ENCODE assay signal across 8 cellular contexts in the genomic region with DNA sequence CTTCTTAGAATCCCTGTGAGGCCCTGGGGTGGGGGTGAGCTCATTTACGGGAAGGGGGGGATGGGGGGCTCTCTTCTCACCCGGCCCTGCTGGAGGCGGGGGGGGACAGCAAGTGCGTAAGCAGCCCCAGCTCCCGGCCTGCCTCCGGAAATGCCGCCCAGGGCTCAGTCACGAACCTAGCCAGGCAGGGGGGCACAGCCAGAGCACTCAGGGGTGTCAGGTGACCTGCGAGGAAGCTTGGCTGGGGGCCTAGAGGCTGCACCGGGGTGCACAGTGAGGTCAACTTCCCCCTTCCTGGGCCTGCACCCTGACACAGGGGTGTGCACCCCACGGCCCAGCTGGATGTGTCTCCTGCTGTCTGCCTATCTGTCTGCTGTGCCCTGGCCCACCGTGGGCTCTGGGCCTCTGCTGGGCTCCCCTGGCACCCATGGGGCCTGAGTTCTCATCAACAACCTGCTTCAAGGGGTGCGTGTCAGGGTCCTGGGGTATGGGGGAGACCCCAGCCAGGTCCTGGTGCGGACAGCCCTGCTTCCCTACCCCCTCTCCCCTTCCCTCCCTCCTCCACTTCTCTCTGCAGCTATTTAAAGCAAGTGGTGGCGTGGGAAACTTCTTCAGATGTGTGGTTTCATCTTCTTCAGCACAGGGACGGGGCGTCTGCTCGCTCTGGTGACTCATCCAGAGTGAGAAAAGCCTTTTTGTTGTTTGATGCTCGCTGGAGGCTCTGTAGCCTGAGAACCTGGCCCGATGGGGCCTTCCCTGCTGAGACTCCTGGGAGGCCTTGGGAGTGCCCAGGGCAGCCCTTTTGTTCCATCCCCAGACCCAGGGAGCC.
DNase-seq lines count a peak whose midpoint lies in the region; ATAC-seq and TF ChIP-seq lines count a peak whose summit lies in the region.

No MANE protein-coding gene starts in this region.

- peak overlapping the region; percentile 87 to 92 (median 92) for H3K27ac ChIP-seq in Peyer's patch
- H3K27ac ChIP-seq in foreskin keratinocyte, result peak overlapping the region; percentile 93
- H3K27ac ChIP-seq in trophoblast cell (ENCODE audit: low read depth, low read length), result no peak overlapping the region
- H3K27ac ChIP-seq in transverse colon, result peak overlapping the region; percentile 67 to 85 (median 78)

- H3K4me2 ChIP-seq in trophoblast cell (ENCODE audit: low read length), result no peak overlapping the region

- H3K79me2 ChIP-seq in trophoblast cell (ENCODE audit: control insufficient read depth, insufficient read depth, low read length, poor library complexity), result no peaks in the 10 kb centered on the region

- ATAC-seq in HG03045 (IDR thresholded peaks at IDR 0.05; ENCODE audit: unreplicated experiment) (peak; percentile 71), foreskin keratinocyte (peak; percentile 82)

- intact Hi-C loops in transverse colon (cut with DNase I; ENCODE audit: low total_unique reads), result no loop called here

- no CpG with 5 or more reads among the region's 20 CpGs for WGBS in trophoblast cell (ENCODE audit: extremely low coverage, insufficient coverage, insufficient read length)
- 29% methylated on average over 14 of the region's 20 CpGs; no CpG with 5 or more reads in 1 of the 2 donors for WGBS in transverse colon (ENCODE audit: low coverage in 1 of 2), 2 donors

- peak; percentile 24 for TF ChIP-seq EP300 in transverse colon (IDR thresholded peaks at IDR 0.05; ENCODE audit: low read depth)

- H3K27me3 ChIP-seq in Peyer's patch (no peaks in the 10 kb centered on the region), foreskin keratinocyte (no peaks in the 10 kb centered on the region), trophoblast cell (ENCODE audit: insufficient read depth, low read length) (no peaks in the 10 kb centered on the region), transverse colon (no peaks in the 10 kb centered on the region)

- in situ Hi-C loops in transverse colon (cut with MboI; ENCODE audit: low pct_ligation_motif_present in 1 of 4, low pct_unique_long_range_greater_than_20kb in 1 of 4, low sequenced_read_pairs in 3 of 4), result no loop called here

- peak overlapping the region; percentile 16 for H4K91ac ChIP-seq in trophoblast cell (ENCODE audit: low read depth, low read length)

- H3K18ac ChIP-seq in trophoblast cell (ENCODE audit: low read length), result peak overlapping the region; percentile 32

- DNase-seq in NCI-H1417 (lab: John Stamatoyannopoulos, UW) (peak; percentile 17 to 62 (median 39)), NCI-H1417 treated with DMSO at 0.1 percent for 48 hours (lab: John Stamatoyannopoulos, UW) (no peak), Peyer's patch (peak; percentile 69 to 98 (median 98)), foreskin keratinocyte (peak; percentile 72 to 86), trophoblast cell (peak; percentile 34 to 46), transverse colon (peak; percentile 88)
- peak; percentile 85 to 90 for DNase-seq in activated T-helper 1 cell treated with anti-CD3 and anti-CD28 coated beads, Interleukin-2, amount 50 U/mL, for 16 hours (ENCODE audit: low read depth in 1 of 2, low spot score in 1 of 2)

- peaks cover 4% of the 10 kb centered on the region for H3K79me1 ChIP-seq in trophoblast cell (ENCODE audit: low read length)

- TF ChIP-seq CTCF in Peyer's patch (IDR thresholded peaks at IDR 0.05), result peak in 1 of 6 experiments; percentile 2
- no peak for TF ChIP-seq CTCF in foreskin keratinocyte (conservative IDR thresholded peaks at IDR 0.05)
- TF ChIP-seq CTCF in transverse colon (IDR thresholded peaks at IDR 0.05), result no peak

- peak; percentile 20 to 35 for TF ChIP-seq POLR2A in Peyer's patch (IDR thresholded peaks at IDR 0.05)
- TF ChIP-seq POLR2A in transverse colon (IDR thresholded peaks at IDR 0.05), result peak; percentile 49

- no peak overlapping the region for H4K8ac ChIP-seq in trophoblast cell (ENCODE audit: low read depth, low read length)

- H3K36me3 ChIP-seq in Peyer's patch (no peaks in the 10 kb centered on the region), trophoblast cell (ENCODE audit: control insufficient read depth in 1 of 2, insufficient read depth in 2 of 2, low read length in 2 of 2) (no peaks in the 10 kb centered on the region), transverse colon (no peaks in the 10 kb centered on the region)

- H3K9me3 ChIP-seq in Peyer's patch, result no peaks in the 10 kb centered on the region
- H3K9me3 ChIP-seq in trophoblast cell (ENCODE audit: insufficient read depth, low read depth, low read length), result peaks cover 3% of the 10 kb centered on the region
- no peaks in the 10 kb centered on the region for H3K9me3 ChIP-seq in transverse colon

- H3K4me1 ChIP-seq in Peyer's patch (peaks cover 0 to 53% (median 35%) of the 10 kb centered on the region in 4 donors), foreskin keratinocyte (peaks cover 7% of the 10 kb centered on the region), trophoblast cell (ENCODE audit: control insufficient read depth in 1 of 2, insufficient read depth in 2 of 2, low read length in 2 of 2) (peaks cover 3 to 9% of the 10 kb centered on the region in 2 experiments), transverse colon (peaks cover 0 to 19% (median 7%) of the 10 kb centered on the region in 4 donors)

- no peak overlapping the region for H2AK5ac ChIP-seq in trophoblast cell (ENCODE audit: low read length)

- no peak overlapping the region for H3K23ac ChIP-seq in trophoblast cell (ENCODE audit: low read length)

- H2BK5ac ChIP-seq in trophoblast cell (ENCODE audit: low read depth, low read length, poor library complexity), result peak overlapping the region; percentile 37

- no peak overlapping the region for H2AFZ ChIP-seq in trophoblast cell (ENCODE audit: insufficient read depth, low read length, poor library complexity)

- H3K4me3 ChIP-seq in Peyer's patch, result peak overlapping the region in 2 of 4 donors; percentile 6 to 26
- no peak overlapping the region for H3K4me3 ChIP-seq in trophoblast cell (ENCODE audit: low read depth, low read length)
- no peak overlapping the region for H3K4me3 ChIP-seq in transverse colon

- peak overlapping the region; percentile 14 for H2BK120ac ChIP-seq in trophoblast cell (ENCODE audit: insufficient read depth, low read length, poor library complexity)

- H2BK12ac ChIP-seq in trophoblast cell (ENCODE audit: low read length), result peak overlapping the region; percentile 63

- H3K14ac ChIP-seq in trophoblast cell (ENCODE audit: low read length), result peak overlapping the region; percentile 5

- H3K4ac ChIP-seq in trophoblast cell (ENCODE audit: low read depth, low read length), result no peak overlapping the region

- H4K12ac ChIP-seq in trophoblast cell (ENCODE audit: low read depth, low read length), result no peak overlapping the region

- no peak overlapping the region for H3K9ac ChIP-seq in trophoblast cell (ENCODE audit: low read length)
